Comparison of ENCODE assay signal across 18 cellular contexts in genomic region chr12:20120296-20120695, GRCh38.
"Had no signal": no experiment of that assay in that cellular context is flagged by ENCODE, and none has a peak within 500 bp of the region (broad histone marks: within the 10 kb centered on the region; RNA-seq: fewer than 3 reads in every experiment).

No MANE protein-coding gene starts in this region.

- H3K4me1 Mint-ChIP-seq: activated naive CD8-positive, alpha-beta T cell treated with anti-CD3 and anti-CD28 coated beads, Interleukin-2, amount 10 ng/mL, durations not matched to agents 7 days and 5 days; naive B cell had no signal

- H3K27me3 Mint-ChIP-seq: activated naive CD8-positive, alpha-beta T cell treated with anti-CD3 and anti-CD28 coated beads, Interleukin-2, amount 10 ng/mL, durations not matched to agents 7 days and 5 days; dendritic cell treated with granulocyte-macrophage colony-stimulating factor and Interleukin-4, amounts not matched to agents 40 ng/mL and 50 ng/mL, for 4 days; naive B cell had no signal

- H3K4me1 ChIP-seq: esophagus squamous epithelium, pancreas had no signal

- H3K79me2 ChIP-seq: hepatocyte had no signal

- H3K27ac Mint-ChIP-seq: activated naive CD8-positive, alpha-beta T cell treated with anti-CD3 and anti-CD28 coated beads, Interleukin-2, amount 10 ng/mL, durations not matched to agents 7 days and 5 days; dendritic cell treated with granulocyte-macrophage colony-stimulating factor and Interleukin-4, amounts not matched to agents 40 ng/mL and 50 ng/mL, for 4 days; naive B cell; T-helper 2 cell treated with Interferon-gamma antibody and Interleukin-4, amounts not matched to agents 5 μg/mL and 100 μg/mL, for 36 hours had no signal

- H3K9me3 ChIP-seq: esophagus squamous epithelium, pancreas had no signal

- H3K27me3 ChIP-seq: esophagus squamous epithelium, hepatocyte, pancreas had no signal

- H3K4me2 ChIP-seq: hepatocyte had no signal

- DNase-seq: activated CD4-positive, alpha-beta T cell treated with anti-CD3 and anti-CD28 coated beads, Interleukin-2, amount 50 U/mL, for 48 hours; activated CD4-positive, CD25-positive, alpha-beta regulatory T cell treated with anti-CD3 and anti-CD28 coated beads, Interleukin-2, amount 50 U/mL, for 72 hours; activated naive CD8-positive, alpha-beta T cell treated with anti-CD3 and anti-CD28 coated beads, Interleukin-2, amount 10 ng/mL, durations not matched to agents 7 days and 5 days; activated T-cell treated with anti-CD3 and anti-CD28 coated beads, Interleukin-2, amount 50 U/mL, for 4 hours; anterior cingulate cortex; central memory CD4-positive, alpha-beta T cell; esophagus squamous epithelium; naive B cell; pancreas; SIG-M5; SW 1271; trophoblast cell had no signal

- H3K27ac ChIP-seq: esophagus squamous epithelium, hepatocyte, pancreas, skin epidermis had no signal

- H3K4me3 Mint-ChIP-seq: activated naive CD8-positive, alpha-beta T cell treated with anti-CD3 and anti-CD28 coated beads, Interleukin-2, amount 10 ng/mL, durations not matched to agents 7 days and 5 days; activated T-cell treated with anti-CD3 and anti-CD28 coated beads, Interleukin-2, amount 50 U/mL, for 4 hours; dendritic cell treated with granulocyte-macrophage colony-stimulating factor and Interleukin-4, amounts not matched to agents 40 ng/mL and 50 ng/mL, for 4 days; mesothelial cell of epicardium; naive B cell; T-helper 2 cell treated with Interferon-gamma antibody and Interleukin-4, amounts not matched to agents 5 μg/mL and 100 μg/mL, for 36 hours had no signal

- H3K36me3 ChIP-seq: esophagus squamous epithelium, pancreas had no signal

- H3K9me3 Mint-ChIP-seq: activated naive CD8-positive, alpha-beta T cell treated with anti-CD3 and anti-CD28 coated beads, Interleukin-2, amount 10 ng/mL, durations not matched to agents 7 days and 5 days had no signal

- H2AFZ ChIP-seq: hepatocyte had no signal

- H3K4me3 ChIP-seq: esophagus squamous epithelium, hepatocyte, pancreas, skin epidermis had no signal

- H3K36me3 Mint-ChIP-seq: activated naive CD8-positive, alpha-beta T cell treated with anti-CD3 and anti-CD28 coated beads, Interleukin-2, amount 10 ng/mL, durations not matched to agents 7 days and 5 days; mesothelial cell of epicardium; naive B cell had no signal

- FAIRE-seq: frontal cortex had no signal
